Comparison of ENCODE assay signal across 22 cellular contexts in the genomic region with DNA sequence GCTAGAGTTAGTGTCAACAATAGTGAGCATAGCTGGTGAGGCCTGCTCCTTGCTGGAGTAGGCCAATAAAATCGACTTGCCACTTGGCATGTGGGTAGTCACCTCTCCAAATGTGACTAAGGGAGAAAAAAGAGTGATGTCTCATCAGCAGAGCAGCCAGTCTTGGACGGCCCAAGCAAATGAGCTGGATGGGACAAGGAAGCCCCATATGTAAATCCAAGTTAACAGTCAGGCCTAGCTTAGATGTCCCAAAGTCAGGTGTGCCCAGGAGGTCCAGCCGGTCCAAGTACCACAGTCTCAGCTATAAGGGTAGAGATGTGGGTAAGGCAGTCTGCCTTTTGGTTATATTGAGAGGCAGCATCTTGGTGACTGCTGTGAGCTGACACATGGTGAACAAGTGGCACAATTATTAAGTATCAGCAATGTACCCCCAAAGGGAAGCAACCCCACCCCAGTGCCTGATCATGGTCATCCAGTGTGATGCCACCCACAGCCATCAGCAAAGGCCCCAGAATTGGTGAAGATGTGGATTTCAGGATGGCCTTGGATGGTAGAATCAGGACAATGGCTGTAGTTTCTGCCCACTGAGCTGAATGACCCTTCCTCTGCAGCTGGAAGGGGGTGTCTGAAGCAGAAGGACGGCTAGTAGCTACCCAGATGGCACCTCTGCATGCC.
"Had no signal": no experiment of that assay in that cellular context is flagged by ENCODE, and none has a peak within 500 bp of the region (broad histone marks: within the 10 kb centered on the region; RNA-seq: fewer than 3 reads in every experiment).

No MANE protein-coding gene starts in this region.

- H3K27me3 ChIP-seq: adrenal gland, foreskin keratinocyte, neutrophil, sigmoid colon, tibial nerve, uterus had no signal

- H3K36me3 ChIP-seq: adrenal gland, neutrophil, sigmoid colon, tibial nerve, uterus, WERI-Rb-1 had no signal

- DNase-seq: activated CD4-positive, alpha-beta memory T cell treated with anti-CD3 and anti-CD28 coated beads for 36 hours; activated CD4-positive, alpha-beta T cell treated with anti-CD3 and anti-CD28 coated beads for 4 hours; activated T-cell treated with anti-CD3 and anti-CD28 coated beads, Interleukin-2, amount 50 U/mL, for 1 hour; effector memory CD8-positive, alpha-beta T cell; foreskin keratinocyte; hippocampal formation; sigmoid colon; stimulated activated CD8-positive, alpha-beta memory T cell treated with anti-CD3 and anti-CD28 coated beads, Interleukin-4, amount 100 ng/mL, for 48 hours; stimulated activated naive CD4-positive, alpha-beta T cell treated with Interleukin-2 at 50 U/mL for 16 hours; substantia nigra; T-helper 17 cell; uterus; WERI-Rb-1 had no signal

- H3K4me3 ChIP-seq: adrenal gland, lung, sigmoid colon, tibial nerve, uterus had no signal

- ATAC-seq: effector memory CD8-positive, alpha-beta T cell; foreskin keratinocyte; natural killer cell treated with Interleukin-12 subunit alpha and Interleukin-12 subunit beta and Interleukin-15 and Interleukin-18, amount 100 ng/mL, for 72 hours; T-helper 17 cell had no signal

- H3K9me3 ChIP-seq: adrenal gland, neutrophil, sigmoid colon, tibial nerve, uterus had no signal

- H2AFZ ChIP-seq: parathyroid adenoma had no signal

- H3K4me1 ChIP-seq: adrenal gland, foreskin keratinocyte, parathyroid adenoma, sigmoid colon, tibial nerve, uterus had no signal

- H3K27ac Mint-ChIP-seq: activated CD4-positive, alpha-beta memory T cell treated with anti-CD3 and anti-CD28 coated beads for 36 hours; activated naive CD4-positive, alpha-beta T cell treated with anti-CD3 and anti-CD28 coated beads, Interleukin-2, amount 50 U/mL, for 24 hours; effector memory CD8-positive, alpha-beta T cell; mesothelial cell of epicardium; natural killer cell treated with Interleukin-12 subunit alpha and Interleukin-12 subunit beta and Interleukin-15 and Interleukin-18, amount 100 ng/mL, for 72 hours; T-helper 17 cell had no signal

- H3K36me3 Mint-ChIP-seq: activated CD4-positive, alpha-beta memory T cell treated with anti-CD3 and anti-CD28 coated beads for 36 hours; activated naive CD4-positive, alpha-beta T cell treated with anti-CD3 and anti-CD28 coated beads, Interleukin-2, amount 50 U/mL, for 24 hours; mesothelial cell of epicardium; natural killer cell treated with Interleukin-12 subunit alpha and Interleukin-12 subunit beta and Interleukin-15 and Interleukin-18, amount 100 ng/mL, for 72 hours had no signal

- H3K27ac ChIP-seq: adrenal gland, foreskin keratinocyte, neutrophil, parathyroid adenoma, sigmoid colon, tibial nerve, uterus, WERI-Rb-1 had no signal

- FAIRE-seq: islet of Langerhans had no signal

- H3K9me3 Mint-ChIP-seq: activated CD4-positive, alpha-beta memory T cell treated with anti-CD3 and anti-CD28 coated beads for 36 hours; activated naive CD4-positive, alpha-beta T cell treated with anti-CD3 and anti-CD28 coated beads, Interleukin-2, amount 50 U/mL, for 24 hours; effector memory CD8-positive, alpha-beta T cell; mesothelial cell of epicardium; natural killer cell treated with Interleukin-12 subunit alpha and Interleukin-12 subunit beta and Interleukin-15 and Interleukin-18, amount 100 ng/mL, for 72 hours had no signal

- H3K9ac ChIP-seq: parathyroid adenoma had no signal

- H3K79me2 ChIP-seq: parathyroid adenoma had no signal
